ENCODE assay signal across 21 cellular contexts in the genomic region with DNA sequence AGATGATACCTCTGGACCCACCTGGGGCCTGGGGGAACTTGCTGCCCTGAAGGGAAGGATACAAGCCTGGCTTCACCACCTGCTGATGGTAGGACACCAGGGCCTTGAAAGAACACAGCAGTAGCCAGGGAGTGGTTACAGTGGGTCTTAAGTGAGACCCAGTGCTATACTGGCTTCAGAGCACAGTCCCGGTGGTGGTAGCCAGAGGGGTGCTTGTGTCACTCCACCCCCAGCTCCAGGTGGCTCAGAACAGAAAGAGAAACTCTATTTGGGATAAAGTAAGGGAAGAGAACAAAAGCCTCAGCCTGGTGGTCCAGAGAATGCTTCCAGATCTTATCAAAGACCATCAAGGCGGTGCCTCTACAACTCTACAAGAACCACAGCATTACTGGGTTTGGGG.
DNase-seq lines count a peak whose midpoint lies in the region; ATAC-seq and TF ChIP-seq lines count a peak whose summit lies in the region.
"Had no signal": no experiment of that assay in that cellular context is flagged by ENCODE, and none has a peak within 500 bp of the region (broad histone marks: within the 10 kb centered on the region; RNA-seq: fewer than 3 reads in every experiment).

No MANE protein-coding gene starts in this region.

- H3K36me3 Mint-ChIP-seq in activated naive CD8-positive, alpha-beta T cell treated with anti-CD3 and anti-CD28 coated beads, Interleukin-2, amount 50 U/mL, for 24 hours (ENCODE audit: low read depth) = peaks cover 2% of the 10 kb centered on the region

- H3K9ac ChIP-seq in BLaER1 treated with 17β-estradiol and CSF1 and Interleukin-3, amounts not matched to agents 10 nM and 100 nM = no peak overlapping the region

- H3K4me3 Mint-ChIP-seq in activated naive CD8-positive, alpha-beta T cell treated with anti-CD3 and anti-CD28 coated beads, Interleukin-2, amount 50 U/mL, for 24 hours = no peak overlapping the region
- H3K4me3 Mint-ChIP-seq: GM23338, T-cell had no signal

- H3K4me1 Mint-ChIP-seq in activated naive CD8-positive, alpha-beta T cell treated with anti-CD3 and anti-CD28 coated beads, Interleukin-2, amount 50 U/mL, for 24 hours = peaks cover 72% of the 10 kb centered on the region

- no peaks in the 10 kb centered on the region for H3K27me3 ChIP-seq in BLaER1 treated with 17β-estradiol and CSF1 and Interleukin-3, amounts not matched to agents 10 nM and 100 nM
- no peaks in the 10 kb centered on the region for H3K27me3 ChIP-seq in neutrophil

- TF ChIP-seq CTCF in neutrophil (IDR thresholded peaks at IDR 0.05) = no peak

- H3K27ac Mint-ChIP-seq in activated naive CD8-positive, alpha-beta T cell treated with anti-CD3 and anti-CD28 coated beads, Interleukin-2, amount 50 U/mL, for 24 hours = peak overlapping the region; percentile 47
- H3K27ac Mint-ChIP-seq: GM23338, T-cell had no signal

- H3K4me2 ChIP-seq in BLaER1 treated with 17β-estradiol and CSF1 and Interleukin-3, amounts not matched to agents 10 nM and 100 nM = peak overlapping the region in 6 of 11 experiments; percentile 5 to 37 (median 10); a peak in 10 of 22 replicates
- H3K4me2 ChIP-seq: GM23338 had no signal

- no peaks in the 10 kb centered on the region for H3K27me3 Mint-ChIP-seq in activated naive CD8-positive, alpha-beta T cell treated with anti-CD3 and anti-CD28 coated beads, Interleukin-2, amount 50 U/mL, for 24 hours
- H3K27me3 Mint-ChIP-seq: T-cell had no signal

- H3K4me3 ChIP-seq in BLaER1 treated with 17β-estradiol and CSF1 and Interleukin-3, amounts not matched to agents 10 nM and 100 nM = no peak overlapping the region
- H3K4me3 ChIP-seq in neutrophil (ENCODE audit: low read depth in 1 of 2, low read length in 1 of 2) = no peak overlapping the region
- H3K4me3 ChIP-seq: GM23338, HAP-1 had no signal

- peaks cover 3% of the 10 kb centered on the region for H3K9me3 Mint-ChIP-seq in activated naive CD8-positive, alpha-beta T cell treated with anti-CD3 and anti-CD28 coated beads, Interleukin-2, amount 50 U/mL, for 24 hours
- H3K9me3 Mint-ChIP-seq: GM23338, T-cell had no signal

- H3K4me1 ChIP-seq in BLaER1 treated with 17β-estradiol and CSF1 and Interleukin-3, amounts not matched to agents 10 nM and 100 nM = peaks cover 0 to 41% (median 18%) of the 10 kb centered on the region in 10 experiments; a peak in 14 of 20 replicates
- peaks cover 32 to 40% of the 10 kb centered on the region in 2 experiments for H3K4me1 ChIP-seq in neutrophil (ENCODE audit: control insufficient read depth in 1 of 2, insufficient read depth in 1 of 2, low read depth in 1 of 2, low read length in 1 of 2)
- H3K4me1 ChIP-seq: HAP-1 had no signal

- H3K36me3 ChIP-seq in BLaER1 treated with 17β-estradiol and CSF1 and Interleukin-3, amounts not matched to agents 10 nM and 100 nM = peaks cover 0 to 44% (median 5%) of the 10 kb centered on the region in 11 experiments; a peak in 10 of 22 replicates
- H3K36me3 ChIP-seq in KOPT-K1 (ENCODE audit: insufficient read depth, low read length) = no peaks in the 10 kb centered on the region
- H3K36me3 ChIP-seq in neutrophil = no peaks in the 10 kb centered on the region
- H3K36me3 ChIP-seq: HAP-1 had no signal

- peak overlapping the region in 5 of 11 experiments; percentile 21 to 45 (median 34); a peak in 7 of 22 replicates for H3K27ac ChIP-seq in BLaER1 treated with 17β-estradiol and CSF1 and Interleukin-3, amounts not matched to agents 10 nM and 100 nM
- H3K27ac ChIP-seq in KOPT-K1 (ENCODE audit: low read depth, low read length, poor library complexity, severe bottlenecking) = peak overlapping the region; percentile 39
- peak overlapping the region; percentile 76 for H3K27ac ChIP-seq in neutrophil
- H3K27ac ChIP-seq: RWPE1 had no signal

- no peak for ATAC-seq in activated naive CD8-positive, alpha-beta T cell treated with anti-CD3 and anti-CD28 coated beads, Interleukin-2, amount 50 U/mL, for 24 hours
- ATAC-seq in HG03159 (IDR thresholded peaks at IDR 0.05; ENCODE audit: unreplicated experiment) = no peak
- ATAC-seq in HG03025 (IDR thresholded peaks at IDR 0.05; ENCODE audit: low FRiP score, unreplicated experiment) = no peak
- ATAC-seq: GM23338, Panc1, T-cell had no signal

- no peak for DNase-seq in activated naive CD8-positive, alpha-beta T cell treated with anti-CD3 and anti-CD28 coated beads, Interleukin-2, amount 50 U/mL, for 24 hours
- DNase-seq in NCI-H2081 treated with DMSO at 0.1 percent for 48 hours (lab: John Stamatoyannopoulos, UW) = no peak
- no peak for DNase-seq in NCI-H510A treated with DMSO at 0.1 percent for 48 hours (lab: John Stamatoyannopoulos, UW)
- DNase-seq: AML-193, Karpas-422, NCI-H1105 treated with DMSO at 0.1 percent for 48 hours, NCI-H146, NCI-H1930, NCI-H446, NCI-H526 treated with DMSO at 0.1 percent for 48 hours, SHP77, T-cell had no signal

- no peaks in the 10 kb centered on the region; a peak in 1 of 22 replicates for H4K20me1 ChIP-seq in BLaER1 treated with 17β-estradiol and CSF1 and Interleukin-3, amounts not matched to agents 10 nM and 100 nM

- H3K9me3 ChIP-seq in BLaER1 treated with 17β-estradiol and CSF1 and Interleukin-3, amounts not matched to agents 10 nM and 100 nM (replicated peaks in 1 of 11) = peaks cover 0 to 37% (median 25%) of the 10 kb centered on the region in 11 experiments; a peak in 13 of 22 replicates
- H3K9me3 ChIP-seq in KOPT-K1 (ENCODE audit: insufficient read depth, low read length, poor library complexity, severe bottlenecking) = no peaks in the 10 kb centered on the region
- H3K9me3 ChIP-seq in neutrophil = no peaks in the 10 kb centered on the region
- H3K9me3 ChIP-seq: HAP-1 had no signal
